In the genomic region with DNA sequence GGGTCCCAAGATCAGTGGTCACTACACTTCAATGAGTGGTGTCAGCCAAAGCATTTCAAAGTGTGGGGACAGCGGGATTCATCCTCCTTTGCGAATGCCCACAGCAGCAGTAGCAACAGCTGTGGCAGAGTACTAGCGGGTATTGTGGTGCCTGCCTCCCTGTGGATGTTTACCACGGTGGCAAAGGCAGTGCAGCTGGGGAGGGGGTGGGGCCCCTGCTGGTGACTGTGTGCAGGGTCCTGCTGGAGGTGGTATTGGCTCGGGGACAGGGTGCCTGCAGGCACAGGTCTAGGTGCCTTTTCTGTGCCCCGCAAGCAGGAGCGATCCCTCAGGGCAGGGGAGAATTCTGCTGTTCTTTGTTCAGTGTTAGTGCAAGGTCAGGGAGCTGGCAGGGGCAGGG, we compare ENCODE assay signal across 18 cellular contexts.
"Had no signal": no experiment of that assay in that cellular context is flagged by ENCODE, and none has a peak within 500 bp of the region (broad histone marks: within the 10 kb centered on the region; RNA-seq: fewer than 3 reads in every experiment).

No MANE protein-coding gene starts in this region.

- DNase-seq: cerebellar nuclear complex; cortex of kidney; mammary epithelial cell; mesendoderm; midbrain; naive thymus-derived CD8-positive, alpha-beta T cell; nephron progenitor cell; sigmoid colon; stimulated activated CD4-positive, alpha-beta T cell treated with anti-CD3 and anti-CD28 coated beads, Interleukin-4, amount 100 ng/mL, for 4 hours; stimulated activated naive B cell treated with anti-CD40 and anti-IgM and Interleukin-4, amounts not matched to agents 10 μg/mL and 1 μg/mL and 100 μg/mL, for 72 hours; stimulated activated naive CD8-positive, alpha-beta T cell treated with anti-CD3 and anti-CD28 coated beads, Interleukin-15, amount 100 ng/mL, for 72 hours; thyroid gland; trophoblast cell had no signal

- H3K27ac ChIP-seq: parathyroid adenoma, prostate gland, right atrium auricular region, sigmoid colon, thyroid gland, vagina had no signal

- H3K4me1 ChIP-seq: parathyroid adenoma, prostate gland, right atrium auricular region, sigmoid colon, thyroid gland, vagina had no signal

- H3K79me2 ChIP-seq: parathyroid adenoma had no signal

- H3K9me3 ChIP-seq: prostate gland, right atrium auricular region, sigmoid colon, thyroid gland, vagina had no signal

- H2AFZ ChIP-seq: parathyroid adenoma had no signal

- ATAC-seq: left lobe of liver; stimulated activated naive B cell treated with anti-CD40 and anti-IgM and Interleukin-4, amounts not matched to agents 10 μg/mL and 1 μg/mL and 100 μg/mL, for 72 hours; stimulated activated naive CD8-positive, alpha-beta T cell treated with anti-CD3 and anti-CD28 coated beads, Interleukin-15, amount 100 ng/mL, for 72 hours had no signal

- H3K4me3 ChIP-seq: prostate gland, right atrium auricular region, sigmoid colon, thyroid gland, vagina had no signal

- H3K9ac ChIP-seq: parathyroid adenoma had no signal

- H3K36me3 ChIP-seq: prostate gland, right atrium auricular region, sigmoid colon, thyroid gland, vagina had no signal

- H3K27me3 ChIP-seq: right atrium auricular region, sigmoid colon, thyroid gland, vagina had no signal
